1 cellular context compared by ENCODE assay signal in genomic region chr1:23801338-23801748, GRCh38.
TF ChIP-seq lines count a peak whose summit lies in the region.

No MANE protein-coding gene starts in this region.

TF ChIP-seq in IMR-90, 13 proteins besides CTCF, POLR2A, EP300 and RAD21:
- TF ChIP-seq MAFK (IDR thresholded peaks at IDR 0.05; ENCODE audit: low read depth, low read length) = no peak
- peak; percentile 51 for TF ChIP-seq CEBPB (IDR thresholded peaks at IDR 0.05; ENCODE audit: low read depth, low read length)
